ENCODE assay signal across 15 cellular contexts in genomic region chr7:44075296-44076075, GRCh38. TPM values are rescaled to one million over a fixed set of nuclear protein-coding genes. Genes with fewer than 3 reads are reported as not detected.
DNase-seq lines count a peak whose midpoint lies in the region; ATAC-seq and TF ChIP-seq lines count a peak whose summit lies in the region.
"Had no signal": no experiment of that assay in that cellular context is flagged by ENCODE, and none has a peak within 500 bp of the region (broad histone marks: within the 10 kb centered on the region; RNA-seq: fewer than 3 reads in every experiment).

No MANE protein-coding gene starts in this region.

- intact Hi-C loops in ascending aorta (cut with DNase I) (no loop called here), gastrocnemius medialis (cut with DNase I; ENCODE audit: low total_unique reads) (no loop called here)

- peaks cover 24% of the 10 kb centered on the region in 2 donors for H3K4me1 ChIP-seq in ascending aorta
- peaks cover 51 to 61% of the 10 kb centered on the region in 2 donors for H3K4me1 ChIP-seq in gastrocnemius medialis

- no peak for TF ChIP-seq POLR2A in gastrocnemius medialis (IDR thresholded peaks at IDR 0.05)

- no peak overlapping the region for H3K4me3 ChIP-seq in ascending aorta
- no peak overlapping the region for H3K4me3 ChIP-seq in gastrocnemius medialis
- H3K4me3 ChIP-seq: cardiac muscle cell, GM12878, SJCRH30, tibial nerve had no signal

- no peak for ATAC-seq in gastrocnemius medialis
- ATAC-seq: GM12878 had no signal

- peaks cover 42 to 69% of the 10 kb centered on the region in 2 donors for H3K36me3 ChIP-seq in ascending aorta
- peaks cover 0 to 44% of the 10 kb centered on the region in 2 donors for H3K36me3 ChIP-seq in gastrocnemius medialis
- H3K36me3 ChIP-seq: SJCRH30 had no signal

- in situ Hi-C loops in gastrocnemius medialis (cut with MboI; ENCODE audit: low sequenced_read_pairs in 4 of 4): loop anchor here in 1 of 4 donors (5.0 kb wide), 1 partner anchor 47 kb away; the partner anchor contains the start of gene POLD2

- TF ChIP-seq CTCF in ascending aorta (IDR thresholded peaks at IDR 0.05): no peak
- TF ChIP-seq CTCF in gastrocnemius medialis (IDR thresholded peaks at IDR 0.05 in 4 of 5, conservative IDR thresholded peaks at IDR 0.05 in 1 of 5): no peak

- H3K27ac ChIP-seq in ascending aorta (peak overlapping the region; percentile 70 to 71), gastrocnemius medialis (peak overlapping the region in 3 of 4 donors; percentile 28 to 87 (median 80))
- H3K27ac ChIP-seq: cardiac muscle cell, SJCRH30 had no signal

- H3K27me3 ChIP-seq in ascending aorta (no peaks in the 10 kb centered on the region), gastrocnemius medialis (no peaks in the 10 kb centered on the region)
- H3K27me3 ChIP-seq: cardiac muscle cell, SJCRH30, tibial nerve had no signal

- DNase-seq in activated T-cell treated with anti-CD3 and anti-CD28 coated beads, Interleukin-2, amount 50 U/mL, for 1 hour: peak; percentile 13
- DNase-seq in activated T-cell treated with anti-CD3 and anti-CD28 coated beads for 4 hours (no peak), ascending aorta (ENCODE audit: low spot score in 2 of 2) (no peak), gastrocnemius medialis (peak in 1 of 2 donors; percentile 9), midbrain (lab: John Stamatoyannopoulos, UW) (no peak), ureter (ENCODE audit: low spot score) (no peak)
- DNase-seq: GOT3, NCI-H1417, NCI-H526, retina, SJCRH30 had no signal

- H3K9me3 ChIP-seq in ascending aorta (no peaks in the 10 kb centered on the region), gastrocnemius medialis (no peaks in the 10 kb centered on the region)
- H3K9me3 ChIP-seq: SJCRH30, tibial nerve had no signal

RNA-seq across cellular contexts. Expression of gene POLM, which starts 6.8 kb away (rescaled TPM):
- total RNA-seq in ascending aorta (58.8 TPM), gastrocnemius medialis (10 to 100 TPM; 11.1 to 34.6 (median 17.3) TPM), ureter (46.5 TPM)

RNA-seq across cellular contexts. Expression of gene PGAM2, which starts 10.1 kb away (rescaled TPM):
- total RNA-seq in ascending aorta: not detected
- total RNA-seq in gastrocnemius medialis: 100 to 1,000 TPM; 129 to 355 (median 306) TPM
- 0.62 TPM for total RNA-seq in ureter
- total RNA-seq: endothelial cell of umbilical vein, GM12878, SJCRH30 had no signal

RNA-seq across cellular contexts. Expression of gene AEBP1, which starts 28.7 kb away (rescaled TPM):
- total RNA-seq in ascending aorta: 1,349 TPM
- total RNA-seq in gastrocnemius medialis: 10 to 100 TPM in 2 of 4 donors, 1 to 10 TPM in 2; 5.8 to 23.6 (median 15.9) TPM
- 131 TPM for total RNA-seq in ureter

RNA-seq across cellular contexts. Expression of gene DBNL, which starts 31.0 kb away (rescaled TPM):
- 177 TPM for total RNA-seq in ascending aorta
- total RNA-seq in gastrocnemius medialis: 10 to 100 TPM; 48.0 to 77.2 (median 56.0) TPM
- total RNA-seq in ureter: 107 TPM

RNA-seq across cellular contexts. Expression of gene POLD2, which starts 47.9 kb away (rescaled TPM):
- 97.0 TPM for total RNA-seq in ascending aorta
- 10 to 100 TPM; 69.4 to 93.0 (median 77.7) TPM for total RNA-seq in gastrocnemius medialis
- total RNA-seq in ureter: 92.0 TPM

Comparison
In these comparisons a context has a peak if more than half of its experiments do, and no peak if none do; other contexts are left out.
1. RNA of gene PGAM2, which starts 10.1 kb away (total RNA-seq): 129 to 355 TPM in gastrocnemius medialis; 0.62 TPM in ureter (single experiment) and not detected in ascending aorta (single experiment); every median in the first group is over 10 times any median in the second.
2. RNA of gene AEBP1, which starts 28.7 kb away (total RNA-seq): 1,349 TPM in ascending aorta (single experiment); 131 TPM in ureter (single experiment) and 5.8 to 23.6 TPM in gastrocnemius medialis; every median in the first group is over 10 times any median in the second.